ENCODE assay signal across 15 cellular contexts in genomic region chr9:117815315-117815714, GRCh38.
DNase-seq lines count a peak whose midpoint lies in the region; ATAC-seq and FAIRE-seq lines count a peak whose summit lies in the region.
"Had no signal": no experiment of that assay in that cellular context is flagged by ENCODE, and none has a peak within 500 bp of the region (broad histone marks: within the 10 kb centered on the region; RNA-seq: fewer than 3 reads in every experiment).

No MANE protein-coding gene starts in this region.

- FAIRE-seq in small intestine (lab: Jason Lieb, UNC): no peak
- FAIRE-seq: endometrium had no signal

- ATAC-seq in GM18508 (IDR thresholded peaks at IDR 0.05; ENCODE audit: insufficient read depth, unreplicated experiment) (peak; percentile 77), GM21515 (IDR thresholded peaks at IDR 0.05; ENCODE audit: unreplicated experiment) (peak; percentile 70), HG03342 (IDR thresholded peaks at IDR 0.05; ENCODE audit: unreplicated experiment) (peak; percentile 80)

- no peak overlapping the region for H3K27ac ChIP-seq in small intestine (ENCODE audit: low read depth in 1 of 2, low read length in 1 of 2)
- H3K27ac ChIP-seq: prostate gland had no signal

- peaks cover 0 to 15% (median 14%) of the 10 kb centered on the region in 3 donors for H3K27me3 Mint-ChIP-seq in immature natural killer cell (ENCODE audit: low read depth in 3 of 3)

- WGBS in small intestine, 3 donors: 47 to 64% (median 55%) methylated on average over 5 of the region's 5 CpGs

- no peaks in the 10 kb centered on the region for H3K36me3 ChIP-seq in small intestine (ENCODE audit: control insufficient read depth in 2 of 2, insufficient read depth in 2 of 2, low read length in 2 of 2)
- H3K36me3 ChIP-seq: prostate gland had no signal

- peak in 1 of 3 donors; percentile 13 for DNase-seq in immature natural killer cell
- no peak for DNase-seq in effector CD4-positive, alpha-beta T cell
- DNase-seq in NOMO-1 treated with dmso at 0.1 percent for 144 hours (lab: John Stamatoyannopoulos, UW; ENCODE audit: unreplicated experiment): no peak
- no peak for DNase-seq in small intestine
- no peak for DNase-seq in DMS79 (lab: John Stamatoyannopoulos, UW)
- DNase-seq: activated CD4-positive, alpha-beta memory T cell treated with anti-CD3 and anti-CD28 coated beads for 36 hours; H7; kidney glomerular epithelial cell; NCI-H1694; NCI-H526 had no signal

- peaks cover 12 to 20% of the 10 kb centered on the region in 2 donors for H3K4me1 Mint-ChIP-seq in immature natural killer cell

- peaks cover 0 to 6% (median 0%) of the 10 kb centered on the region in 6 donors for H3K9me3 Mint-ChIP-seq in immature natural killer cell
- H3K9me3 Mint-ChIP-seq: activated CD4-positive, alpha-beta memory T cell treated with anti-CD3 and anti-CD28 coated beads for 36 hours had no signal

- H3K4me3 ChIP-seq in small intestine (ENCODE audit: low read depth in 1 of 2, low read length in 2 of 2): no peak overlapping the region
- H3K4me3 ChIP-seq: prostate gland had no signal

- H3K4me1 ChIP-seq in small intestine (ENCODE audit: control insufficient read depth in 2 of 2, insufficient read depth in 1 of 2, low read depth in 1 of 2, low read length in 1 of 2): no peaks in the 10 kb centered on the region
- H3K4me1 ChIP-seq: prostate gland had no signal

- no peaks in the 10 kb centered on the region for H3K9me3 ChIP-seq in small intestine (ENCODE audit: control insufficient read depth, low read depth)
- H3K9me3 ChIP-seq: prostate gland had no signal

- peak overlapping the region in 3 of 5 donors; percentile 0 to 9 (median 2) for H3K4me3 Mint-ChIP-seq in immature natural killer cell
- H3K4me3 Mint-ChIP-seq: activated CD4-positive, alpha-beta memory T cell treated with anti-CD3 and anti-CD28 coated beads for 36 hours had no signal

- H3K27me3 ChIP-seq in small intestine (ENCODE audit: control insufficient read depth in 2 of 2, insufficient read depth in 2 of 2, low read length in 2 of 2): no peaks in the 10 kb centered on the region

- H3K36me3 Mint-ChIP-seq in immature natural killer cell: peaks cover 0 to 4% (median 0%) of the 10 kb centered on the region in 3 donors
- H3K36me3 Mint-ChIP-seq: activated CD4-positive, alpha-beta memory T cell treated with anti-CD3 and anti-CD28 coated beads for 36 hours had no signal

- H3K27ac Mint-ChIP-seq in immature natural killer cell: no peak overlapping the region
- H3K27ac Mint-ChIP-seq: activated CD4-positive, alpha-beta memory T cell treated with anti-CD3 and anti-CD28 coated beads for 36 hours had no signal
